ENCODE assay signal across 1 cellular context in genomic region chr4:153419029-153419428, GRCh38.
TF ChIP-seq lines count a peak whose summit lies in the region.

No MANE protein-coding gene starts in this region.

TF ChIP-seq in GM23338, 12 proteins besides CTCF, POLR2A, EP300 and RAD21 (continued from another document):
- no peak for TF ChIP-seq ZNF462 (CRISPR knock-in tag; IDR thresholded peaks at IDR 0.05)
- no peak for TF ChIP-seq ETS1 (IDR thresholded peaks at IDR 0.05)
- TF ChIP-seq REST (IDR thresholded peaks at IDR 0.05; ENCODE audit: unreplicated experiment), result no peak
- no peak for TF ChIP-seq NANOG (IDR thresholded peaks at IDR 0.05; ENCODE audit: borderline replicate concordance)
